ENCODE assay signal across 1 cellular context in the genomic region with DNA sequence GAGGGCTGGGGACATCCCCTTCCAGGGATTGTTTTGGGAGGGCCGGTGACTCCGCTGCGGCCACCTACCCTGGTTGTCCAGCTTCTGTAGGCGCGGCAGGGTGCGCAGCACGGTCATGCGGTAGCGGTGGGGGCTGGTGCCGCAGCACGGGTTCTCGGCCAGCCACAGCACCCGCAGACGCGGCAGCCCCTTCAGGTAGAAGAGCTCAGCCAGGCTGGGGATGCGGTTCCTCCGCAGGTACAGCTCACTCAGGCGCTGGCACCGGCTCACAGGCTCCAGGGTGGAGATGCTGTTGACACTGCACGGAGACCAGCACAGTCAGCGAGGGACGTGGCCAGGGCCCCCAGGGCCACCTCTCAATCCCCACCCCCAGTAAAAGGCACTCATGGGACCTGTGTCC.
TF ChIP-seq lines count a peak whose summit lies in the region.

No MANE protein-coding gene starts in this region.

TF ChIP-seq in H1, 55 proteins besides CTCF, POLR2A, EP300 and RAD21:
- TF ChIP-seq NANOG (IDR thresholded peaks at IDR 0.05; ENCODE audit: insufficient read depth, low read depth, low read length, poor library complexity, severe bottlenecking) = no peak
- TF ChIP-seq GABPA (IDR thresholded peaks at IDR 0.05; ENCODE audit: borderline replicate concordance, insufficient read depth, low read length) = no peak
- TF ChIP-seq TEAD4 (IDR thresholded peaks at IDR 0.05; ENCODE audit: low read depth, low read length) = no peak
- TF ChIP-seq, protein P1, sequence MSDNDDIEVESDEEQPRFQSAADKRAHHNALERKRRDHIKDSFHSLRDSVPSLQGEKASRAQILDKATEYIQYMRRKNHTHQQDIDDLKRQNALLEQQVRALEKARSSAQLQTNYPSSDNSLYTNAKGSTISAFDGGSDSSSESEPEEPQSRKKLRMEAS (IDR thresholded peaks at IDR 0.05) = no peak
- no peak for TF ChIP-seq SRF (IDR thresholded peaks at IDR 0.05; ENCODE audit: low read depth, low read length)
- no peak for TF ChIP-seq ASH2L (IDR thresholded peaks at IDR 0.05; ENCODE audit: low read length)
- TF ChIP-seq RFX5 (IDR thresholded peaks at IDR 0.05; ENCODE audit: borderline replicate concordance, low read depth, low read length) = no peak
- TF ChIP-seq SUZ12 (IDR thresholded peaks at IDR 0.05; ENCODE audit: low read length) = no peak
- no peak for TF ChIP-seq RXRA (IDR thresholded peaks at IDR 0.05; ENCODE audit: insufficient read depth, low read depth, low read length)
- TF ChIP-seq BCL11A (IDR thresholded peaks at IDR 0.05; ENCODE audit: low read depth in 2 of 2, low read length in 2 of 2) = no peak
- no peak for TF ChIP-seq TBP (IDR thresholded peaks at IDR 0.05; ENCODE audit: low read depth, low read length)
